Comparison of ENCODE assay signal across 18 cellular contexts in genomic region chr1:232543194-232543593, GRCh38.
"Had no signal": no experiment of that assay in that cellular context is flagged by ENCODE, and none has a peak within 500 bp of the region (broad histone marks: within the 10 kb centered on the region; RNA-seq: fewer than 3 reads in every experiment).

No MANE protein-coding gene starts in this region.

- H3K36me3 ChIP-seq: adrenal gland, ascending aorta, left ventricle myocardium inferior, transverse colon, uterus had no signal

- FAIRE-seq: colon, endothelial cell of umbilical vein, small intestine had no signal

- H3K4me3 ChIP-seq: adrenal gland, ascending aorta, left ventricle myocardium inferior, transverse colon, uterus had no signal

- H3K27me3 ChIP-seq: adrenal gland, ascending aorta, transverse colon, uterus had no signal

- DNase-seq: activated CD4-positive, alpha-beta T cell treated with anti-CD3 and anti-CD28 coated beads, Interleukin-2, amount 50 U/mL, for 4 hours; activated CD8-positive, alpha-beta memory T cell treated with anti-CD3 and anti-CD28 coated beads for 24 hours; activated CD8-positive, alpha-beta memory T cell treated with anti-CD3 and anti-CD28 coated beads, Interleukin-2, amount 50 U/mL, for 4 hours; activated T-cell treated with anti-CD3 and anti-CD28 coated beads, Interleukin-2, amount 50 U/mL, for 24 hours; adrenal gland; effector memory CD4-positive, alpha-beta T cell; hippocampal formation; left ventricle myocardium inferior; midbrain; natural killer cell; small intestine; stimulated activated CD4-positive, alpha-beta T cell treated with anti-CD3 and anti-CD28 coated beads, Interleukin-2, amount 100 ng/mL, for 24 hours; stimulated activated naive CD8-positive, alpha-beta T cell treated with anti-CD3 and anti-CD28 coated beads, Interleukin-15, amount 100 ng/mL, for 72 hours; transverse colon; uterus had no signal

- H3K27ac ChIP-seq: adrenal gland, ascending aorta, left ventricle myocardium inferior, transverse colon, uterus had no signal
